28 cellular contexts compared by ENCODE assay signal in genomic region chr13:46519177-46519576, GRCh38.
"Had no signal": no experiment of that assay in that cellular context is flagged by ENCODE, and none has a peak within 500 bp of the region (broad histone marks: within the 10 kb centered on the region; RNA-seq: fewer than 3 reads in every experiment).

No MANE protein-coding gene starts in this region.

- H3K27me3 ChIP-seq: esophagus muscularis mucosa, gastroesophageal sphincter, neural progenitor cell, sigmoid colon, tibial artery had no signal

- H3K27ac ChIP-seq: esophagus muscularis mucosa, foreskin keratinocyte, lower lobe of right lung, neural progenitor cell, prostate gland, sigmoid colon, tibial artery had no signal

- H3K27me3 Mint-ChIP-seq: type B pancreatic cell had no signal

- H3K9me3 ChIP-seq: esophagus muscularis mucosa, lower lobe of right lung, prostate gland, sigmoid colon, tibial artery had no signal

- H3K4me3 ChIP-seq: esophagus muscularis mucosa, gastroesophageal sphincter, lower lobe of right lung, neural progenitor cell, prostate gland, sigmoid colon, skin epidermis, tibial artery had no signal

- H3K4me1 Mint-ChIP-seq: immature natural killer cell; natural killer cell; stimulated activated naive CD8-positive, alpha-beta T cell treated with anti-CD3 and anti-CD28 coated beads, Interleukin-15, amount 100 ng/mL, for 72 hours had no signal

- H3K9me3 Mint-ChIP-seq: dendritic cell treated with granulocyte-macrophage colony-stimulating factor and Interleukin-4, amounts not matched to agents 40 ng/mL and 50 ng/mL, for 4 days; natural killer cell had no signal

- H3K27ac Mint-ChIP-seq: dendritic cell treated with granulocyte-macrophage colony-stimulating factor and Interleukin-4, amounts not matched to agents 40 ng/mL and 50 ng/mL, for 4 days; endodermal cell; immature natural killer cell; natural killer cell; neural progenitor cell; stimulated activated naive CD8-positive, alpha-beta T cell treated with anti-CD3 and anti-CD28 coated beads, Interleukin-15, amount 100 ng/mL, for 72 hours; type B pancreatic cell had no signal

- H3K36me3 ChIP-seq: esophagus muscularis mucosa, gastroesophageal sphincter, lower lobe of right lung, neural progenitor cell, prostate gland, sigmoid colon, tibial artery had no signal

- H3K9ac ChIP-seq: neural progenitor cell had no signal

- ATAC-seq: foreskin keratinocyte; gastroesophageal sphincter; left colon; left ventricle myocardium superior; lower lobe of right lung; natural killer cell; right cardiac atrium; stimulated activated naive CD8-positive, alpha-beta T cell treated with anti-CD3 and anti-CD28 coated beads, Interleukin-15, amount 100 ng/mL, for 72 hours had no signal

- H3K4me2 ChIP-seq: neural progenitor cell had no signal

- H3K4me1 ChIP-seq: foreskin keratinocyte, prostate gland, tibial artery had no signal

- H3K4me3 Mint-ChIP-seq: dendritic cell treated with granulocyte-macrophage colony-stimulating factor and Interleukin-4, amounts not matched to agents 40 ng/mL and 50 ng/mL, for 4 days; endodermal cell; immature natural killer cell; natural killer cell; neural progenitor cell; stimulated activated naive CD8-positive, alpha-beta T cell treated with anti-CD3 and anti-CD28 coated beads, Interleukin-15, amount 100 ng/mL, for 72 hours; type B pancreatic cell had no signal

- H2AFZ ChIP-seq: neural progenitor cell had no signal

- H3K36me3 Mint-ChIP-seq: immature natural killer cell, natural killer cell had no signal

- DNase-seq: central memory CD4-positive, alpha-beta T cell; effector CD8-positive, alpha-beta T cell; endodermal cell; foreskin keratinocyte; hypothalamus; immature natural killer cell; islet precursor cell; kidney glomerular epithelial cell; left colon; left ventricle myocardium superior; lower lobe of right lung; natural killer cell; right cardiac atrium; sigmoid colon; stimulated activated CD4-positive, alpha-beta T cell treated with anti-CD3 and anti-CD28 coated beads, Interleukin-12 subunit alpha, Interleukin-12 subunit beta, amount 100 ng/mL, for 4 hours; stimulated activated CD4-positive, alpha-beta T cell treated with anti-CD3 and anti-CD28 coated beads, Interleukin-1b, Interleukin-23, amount 100 ng/mL, for 48 hours; stimulated activated CD4-positive, alpha-beta T cell treated with anti-CD3 and anti-CD28 coated beads, Interleukin-4, amount 100 ng/mL, for 1 hour; stimulated activated CD8-positive, alpha-beta memory T cell treated with anti-CD3 and anti-CD28 coated beads, Interleukin-4, amount 100 ng/mL, for 48 hours; stimulated activated naive CD4-positive, alpha-beta T cell; stimulated activated naive CD8-positive, alpha-beta T cell treated with anti-CD3 and anti-CD28 coated beads, Interleukin-15, amount 100 ng/mL, for 72 hours; tibial artery had no signal
